26 cellular contexts compared by ENCODE assay signal in the genomic region with DNA sequence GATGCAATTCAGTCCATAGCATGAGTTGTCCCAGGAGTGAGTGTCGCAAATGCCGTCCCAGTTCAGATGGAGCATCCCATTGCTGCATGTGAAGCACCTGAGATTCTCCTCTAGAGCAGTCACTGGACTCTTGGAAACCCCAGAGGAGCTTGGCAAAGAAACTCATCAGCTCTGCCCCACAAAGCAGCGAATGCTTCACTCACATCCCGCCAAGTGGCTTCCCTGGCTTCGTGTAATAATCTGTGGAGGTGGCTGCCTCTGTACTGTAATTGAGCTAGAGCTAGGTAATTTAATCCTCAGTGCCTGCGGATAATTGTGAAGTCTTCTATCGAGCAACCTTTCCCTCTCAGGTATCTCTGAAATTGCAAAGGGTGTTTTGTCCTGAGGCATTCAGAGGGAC.
DNase-seq lines count a peak whose midpoint lies in the region; ATAC-seq and TF ChIP-seq lines count a peak whose summit lies in the region.
"Had no signal": no experiment of that assay in that cellular context is flagged by ENCODE, and none has a peak within 500 bp of the region (broad histone marks: within the 10 kb centered on the region; RNA-seq: fewer than 3 reads in every experiment).

No MANE protein-coding gene starts in this region.

- H3K4me1 ChIP-seq in mesenchymal stem cell (ENCODE audit: control insufficient read depth, insufficient read depth, low read depth, low read length): peaks cover 8% of the 10 kb centered on the region
- H3K4me1 ChIP-seq: ascending aorta, SJCRH30 had no signal

- no peak overlapping the region for H3K27ac ChIP-seq in CD4-positive, alpha-beta T cell (ENCODE audit: low read depth, low read length)
- no peak overlapping the region for H3K27ac ChIP-seq in mesenchymal stem cell (ENCODE audit: low read length, poor library complexity, severe bottlenecking)
- H3K27ac ChIP-seq: ascending aorta, ovary, SJCRH30 had no signal

- H3K9ac ChIP-seq in mesenchymal stem cell (ENCODE audit: low read length): no peak overlapping the region

- H3K23ac ChIP-seq in mesenchymal stem cell (ENCODE audit: low read length in 2 of 2): no peak overlapping the region

- no peak overlapping the region for H2AK5ac ChIP-seq in mesenchymal stem cell (ENCODE audit: low read length, severe bottlenecking)

- H3K27ac Mint-ChIP-seq in activated CD4-positive, alpha-beta T cell treated with anti-CD3 and anti-CD28 coated beads, Interleukin-2, amount 10 ng/mL, durations not matched to agents 7 days and 5 days: peak overlapping the region; percentile 79
- peak overlapping the region; percentile 87 for H3K27ac Mint-ChIP-seq in CD4-positive, alpha-beta T cell

- TF ChIP-seq CTCF in CD4-positive, alpha-beta T cell (IDR thresholded peaks at IDR 0.05): no peak

- no peak for DNase-seq in activated CD4-positive, alpha-beta T cell treated with anti-CD3 and anti-CD28 coated beads, Interleukin-2, amount 10 ng/mL, durations not matched to agents 7 days and 5 days
- DNase-seq in activated CD4-positive, alpha-beta T cell treated with anti-CD3 and anti-CD28 coated beads, Interleukin-2, amount 50 U/mL, for 4 hours: no peak
- no peak for DNase-seq in CD4-positive, alpha-beta T cell
- DNase-seq in NCI-H146 (lab: John Stamatoyannopoulos, UW) (peak; percentile 61), sciatic nerve (ENCODE audit: low spot score) (peak; percentile 2), mesenchymal stem cell (no peak)
- DNase-seq: C1 segment of cervical spinal cord; cortex of kidney; effector memory CD8-positive, alpha-beta T cell; erythroblast; glutamatergic neuron; H9; islet precursor cell; KG1; MG63; NCI-H1694; NCI-H446; NCI-H82; retina; SJCRH30; stimulated activated CD4-positive, alpha-beta T cell treated with anti-CD3 and anti-CD28 coated beads, Interleukin-2, amount 100 ng/mL, for 48 hours; trophoblast cell had no signal

- no peak overlapping the region for H3K14ac ChIP-seq in mesenchymal stem cell (ENCODE audit: low read length in 2 of 2)

- no peaks in the 10 kb centered on the region for H3K27me3 Mint-ChIP-seq in activated CD4-positive, alpha-beta T cell treated with anti-CD3 and anti-CD28 coated beads, Interleukin-2, amount 10 ng/mL, durations not matched to agents 7 days and 5 days
- H3K27me3 Mint-ChIP-seq in CD4-positive, alpha-beta T cell: no peaks in the 10 kb centered on the region
- H3K27me3 Mint-ChIP-seq: effector memory CD8-positive, alpha-beta T cell had no signal

- H3K79me1 ChIP-seq in mesenchymal stem cell (replicated peaks; ENCODE audit: low read length, poor library complexity, severe bottlenecking): peaks cover 10% of the 10 kb centered on the region

- 97% methylated on average over 7 of the region's 7 CpGs for WGBS in mesenchymal stem cell

- intact Hi-C loops in CD4-positive, alpha-beta T cell (cut with DNase I, micrococcal nuclease): loop anchor here in 1 of 2 experiments (5.0 to 10.0 kb wide), 2 partner anchors 719 to 1139 kb away; a partner anchor contains a TSS
- intact Hi-C loops in sciatic nerve (cut with DNase I): loop anchor here (5.0 kb wide), 1 partner anchor 1716 kb away; no protein-coding TSS in a partner anchor

- H3K4me2 ChIP-seq in mesenchymal stem cell (ENCODE audit: low read length, poor library complexity, severe bottlenecking): no peak overlapping the region

- H4K91ac ChIP-seq in mesenchymal stem cell (ENCODE audit: low read length): no peak overlapping the region

- no peak overlapping the region for H3K4me3 ChIP-seq in mesenchymal stem cell (ENCODE audit: insufficient read depth in 1 of 2, low read depth in 1 of 2, low read length in 2 of 2)
- H3K4me3 ChIP-seq: ascending aorta, MG63, ovary, SJCRH30 had no signal

- H2BK15ac ChIP-seq in mesenchymal stem cell (ENCODE audit: low read depth, poor library complexity, severe bottlenecking): no peak overlapping the region

- H3K4me1 Mint-ChIP-seq in activated CD4-positive, alpha-beta T cell treated with anti-CD3 and anti-CD28 coated beads, Interleukin-2, amount 10 ng/mL, durations not matched to agents 7 days and 5 days: peaks cover 56% of the 10 kb centered on the region
- peaks cover 61% of the 10 kb centered on the region for H3K4me1 Mint-ChIP-seq in CD4-positive, alpha-beta T cell (ENCODE audit: low read depth)

- no peak overlapping the region for H2BK12ac ChIP-seq in mesenchymal stem cell (ENCODE audit: low read length in 2 of 2)

- H3K36me3 Mint-ChIP-seq in activated CD4-positive, alpha-beta T cell treated with anti-CD3 and anti-CD28 coated beads, Interleukin-2, amount 10 ng/mL, durations not matched to agents 7 days and 5 days (ENCODE audit: low read depth): peaks cover 27% of the 10 kb centered on the region
- peaks cover 24% of the 10 kb centered on the region for H3K36me3 Mint-ChIP-seq in CD4-positive, alpha-beta T cell (ENCODE audit: low read depth)

- peaks cover 7% of the 10 kb centered on the region for H3K9me3 Mint-ChIP-seq in activated CD4-positive, alpha-beta T cell treated with anti-CD3 and anti-CD28 coated beads, Interleukin-2, amount 10 ng/mL, durations not matched to agents 7 days and 5 days
- no peaks in the 10 kb centered on the region for H3K9me3 Mint-ChIP-seq in CD4-positive, alpha-beta T cell
- H3K9me3 Mint-ChIP-seq: activated naive CD4-positive, alpha-beta T cell treated with anti-CD3 and anti-CD28 coated beads, Interleukin-2, amount 50 U/mL, for 72 hours; effector memory CD8-positive, alpha-beta T cell; H9 had no signal

- no peaks in the 10 kb centered on the region for H3K27me3 ChIP-seq in CD4-positive, alpha-beta T cell (ENCODE audit: control insufficient read depth, insufficient read depth, low read length)
- no peaks in the 10 kb centered on the region for H3K27me3 ChIP-seq in mesenchymal stem cell (ENCODE audit: control insufficient read depth in 1 of 2, insufficient read depth in 1 of 2, low read length in 2 of 2)
- H3K27me3 ChIP-seq: ascending aorta, MG63, ovary, SJCRH30 had no signal

- H3K36me3 ChIP-seq in mesenchymal stem cell (ENCODE audit: control insufficient read depth in 1 of 2, insufficient read depth in 2 of 2, low read depth in 1 of 2, low read length in 2 of 2): peaks cover 30 to 69% of the 10 kb centered on the region in 2 experiments
- H3K36me3 ChIP-seq: ovary, SJCRH30 had no signal

- H4K8ac ChIP-seq in mesenchymal stem cell (ENCODE audit: low read length): no peak overlapping the region

- H2BK5ac ChIP-seq in mesenchymal stem cell (ENCODE audit: low read depth, low read length, poor library complexity, severe bottlenecking): no peak overlapping the region

- ATAC-seq in CD4-positive, alpha-beta T cell (ENCODE audit: poor library complexity): no peak
- ATAC-seq in sciatic nerve (no peak), HG03354 (IDR thresholded peaks at IDR 0.05; ENCODE audit: poor library complexity, severe bottlenecking, unreplicated experiment) (no peak)
- ATAC-seq: activated naive CD4-positive, alpha-beta T cell treated with anti-CD3 and anti-CD28 coated beads, Interleukin-2, amount 50 U/mL, for 72 hours; effector memory CD8-positive, alpha-beta T cell had no signal

- H3K4ac ChIP-seq in mesenchymal stem cell (ENCODE audit: low read depth in 1 of 2, low read length in 2 of 2): no peak overlapping the region

- H3K4me3 Mint-ChIP-seq in activated CD4-positive, alpha-beta T cell treated with anti-CD3 and anti-CD28 coated beads, Interleukin-2, amount 10 ng/mL, durations not matched to agents 7 days and 5 days: no peak overlapping the region
- H3K4me3 Mint-ChIP-seq in CD4-positive, alpha-beta T cell: no peak overlapping the region
- H3K4me3 Mint-ChIP-seq: effector memory CD8-positive, alpha-beta T cell; H9 had no signal

- H3K9me3 ChIP-seq in CD4-positive, alpha-beta T cell (ENCODE audit: control insufficient read depth, low read length): no peaks in the 10 kb centered on the region
- no peaks in the 10 kb centered on the region for H3K9me3 ChIP-seq in mesenchymal stem cell (ENCODE audit: control insufficient read depth, low read length)
- H3K9me3 ChIP-seq: ascending aorta, MG63, ovary, SJCRH30 had no signal

- no peak overlapping the region for H2AFZ ChIP-seq in mesenchymal stem cell (ENCODE audit: low read depth, low read length)

- H3K18ac ChIP-seq in mesenchymal stem cell (ENCODE audit: low read depth in 1 of 2, low read length in 2 of 2): no peak overlapping the region

- POLR2A ChIA-PET in activated CD4-positive, alpha-beta T cell treated with anti-CD3 and anti-CD28 coated beads, Interleukin-2, amount 10 ng/mL, durations not matched to agents 7 days and 5 days (lab: Charles Lee): no interaction called here
- POLR2A ChIA-PET in CD4-positive, alpha-beta T cell (lab: Charles Lee): no interaction called here

- H2BK120ac ChIP-seq in mesenchymal stem cell (ENCODE audit: low read depth, low read length): no peak overlapping the region

- CTCF ChIA-PET in activated CD4-positive, alpha-beta T cell treated with anti-CD3 and anti-CD28 coated beads, Interleukin-2, amount 10 ng/mL, durations not matched to agents 7 days and 5 days (lab: Charles Lee): interaction anchor here (0.7 kb wide), 1 partner anchor 115 kb away, joined by 3 read pairs; no protein-coding TSS in a partner anchor
- CTCF ChIA-PET in CD4-positive, alpha-beta T cell (lab: Charles Lee): interaction anchor here (1.4 kb wide), 1 partner anchor 11 kb away, joined by 3 read pairs; no protein-coding TSS in a partner anchor

Comparison
In these comparisons a context has a peak if more than half of its experiments do, and no peak if none do; other contexts are left out.
1. DNase-seq: peak in NCI-H146 (single experiment) and sciatic nerve (single experiment); none in activated CD4-positive, alpha-beta T cell treated with anti-CD3 and anti-CD28 coated beads, Interleukin-2, amount 10 ng/mL, durations not matched to agents 7 days and 5 days (single experiment), activated CD4-positive, alpha-beta T cell treated with anti-CD3 and anti-CD28 coated beads, Interleukin-2, amount 50 U/mL, for 4 hours (0 of 2), CD4-positive, alpha-beta T cell (0 of 10) and mesenchymal stem cell (single experiment).